Comparison of ENCODE assay signal across 8 cellular contexts in the genomic region with DNA sequence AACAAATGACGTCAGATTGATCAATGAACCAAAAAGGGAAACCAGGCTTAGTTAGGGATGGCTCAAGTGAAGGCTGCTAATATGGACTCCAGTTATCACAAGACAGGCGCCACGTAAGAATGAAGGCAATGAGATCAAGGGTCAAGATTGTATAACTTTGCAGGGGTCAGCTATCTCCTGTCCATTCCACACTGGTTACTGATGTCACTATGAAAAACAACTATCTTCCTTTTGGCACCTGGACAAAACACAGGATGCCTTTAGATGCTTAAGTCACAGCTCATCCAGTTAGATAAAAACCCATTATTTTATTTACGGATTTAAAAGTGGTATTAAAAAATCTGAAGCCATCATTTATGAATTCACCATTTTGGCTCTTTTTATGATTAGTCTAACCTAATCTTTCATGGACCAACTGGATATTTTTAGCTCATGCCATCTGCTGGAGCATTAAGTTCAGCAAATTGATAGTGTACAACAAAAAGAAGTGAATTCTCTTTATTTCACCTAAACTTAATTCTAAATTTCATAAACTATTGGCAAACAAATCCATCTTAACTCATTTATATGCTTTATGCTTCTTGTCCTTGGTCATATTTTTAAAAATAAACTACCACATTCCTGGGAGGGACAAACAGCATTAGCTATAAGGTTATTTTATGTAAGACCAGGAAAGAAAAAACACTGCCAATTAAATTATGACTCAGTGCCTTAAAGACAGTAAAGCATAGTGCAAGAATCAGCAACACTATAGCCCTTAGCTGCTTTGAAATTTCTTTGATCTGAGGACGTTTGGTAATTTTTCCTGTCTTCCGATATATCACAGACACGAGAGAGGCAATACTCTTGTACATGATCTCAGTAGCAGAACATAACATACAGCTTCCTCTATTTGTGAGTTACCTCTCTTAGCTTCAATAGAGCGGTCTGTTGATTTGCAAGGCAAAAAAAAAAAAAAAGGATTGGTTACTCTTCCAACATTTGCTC. TPM values are rescaled to one million over a fixed set of nuclear protein-coding genes. Genes with fewer than 3 reads are reported as not detected.
DNase-seq lines count a peak whose midpoint lies in the region; ATAC-seq and TF ChIP-seq lines count a peak whose summit lies in the region.

No MANE protein-coding gene starts in this region.

- TF ChIP-seq CTCF in Calu3 (IDR thresholded peaks at IDR 0.05; ENCODE audit: unreplicated experiment) (no peak), left lung (IDR thresholded peaks at IDR 0.05) (no peak)

- H3K27ac ChIP-seq in left lung: peak overlapping the region in 1 of 2 donors; percentile 30

- H3K4me3 ChIP-seq in left lung: no peak overlapping the region
- no peak overlapping the region for H3K4me3 ChIP-seq in HAP-1

- ATAC-seq in HG03432 (IDR thresholded peaks at IDR 0.05; ENCODE audit: unreplicated experiment) (peak; percentile 70), left lung (peak; percentile 29)
- ATAC-seq in activated naive CD8-positive, alpha-beta T cell treated with anti-CD3 and anti-CD28 coated beads, Interleukin-2, amount 10 ng/mL, durations not matched to agents 7 days and 5 days (ENCODE audit: low read depth): peak; percentile 71

- H3K9me3 ChIP-seq in left lung (no peaks in the 10 kb centered on the region), HAP-1 (no peaks in the 10 kb centered on the region)

- H3K36me3 ChIP-seq in left lung (peaks cover 0 to 36% of the 10 kb centered on the region in 2 donors), HAP-1 (replicated peaks) (peaks cover 45% of the 10 kb centered on the region)

- in situ Hi-C loops in HAP-1 (cut with MboI; ENCODE audit: low sequenced_read_pairs): no loop called here

- H3K4me1 Mint-ChIP-seq in Calu3 (ENCODE audit: low read depth, unreplicated experiment): peaks cover 31% of the 10 kb centered on the region
- H3K4me1 Mint-ChIP-seq in activated naive CD8-positive, alpha-beta T cell treated with anti-CD3 and anti-CD28 coated beads, Interleukin-2, amount 10 ng/mL, durations not matched to agents 7 days and 5 days: peaks cover 41% of the 10 kb centered on the region

- H3K27me3 Mint-ChIP-seq in Calu3 (ENCODE audit: unreplicated experiment): no peaks in the 10 kb centered on the region
- H3K27me3 Mint-ChIP-seq in activated naive CD8-positive, alpha-beta T cell treated with anti-CD3 and anti-CD28 coated beads, Interleukin-2, amount 10 ng/mL, durations not matched to agents 7 days and 5 days: no peaks in the 10 kb centered on the region

- POLR2A ChIA-PET in activated naive CD8-positive, alpha-beta T cell treated with anti-CD3 and anti-CD28 coated beads, Interleukin-2, amount 10 ng/mL, durations not matched to agents 7 days and 5 days (lab: Charles Lee): interaction anchor here (0.6 to 1.6 kb wide), 4 partner anchors 8 to 187 kb away, joined by 3 to 5 read pairs (median 3); a partner anchor contains a TSS

- H3K27me3 ChIP-seq in left lung (no peaks in the 10 kb centered on the region), HAP-1 (ENCODE audit: low read depth) (no peaks in the 10 kb centered on the region)

- H3K27ac Mint-ChIP-seq in Calu3 (ENCODE audit: unreplicated experiment): peak overlapping the region; percentile 33
- H3K27ac Mint-ChIP-seq in activated naive CD8-positive, alpha-beta T cell treated with anti-CD3 and anti-CD28 coated beads, Interleukin-2, amount 10 ng/mL, durations not matched to agents 7 days and 5 days: peak overlapping the region; percentile 41

- CTCF ChIA-PET in Calu3 (lab: Charles Lee): interaction anchor here (0.6 kb wide), 1 partner anchor 10 kb away, joined by 3 read pairs; no protein-coding TSS in a partner anchor

- DNase-seq in Calu3 (no peak), left lung (no peak), HAP-1 (ENCODE audit: low spot score in 2 of 2) (no peak), AG20443 (ENCODE audit: low spot score) (no peak), amniotic stem cell (lab: John Stamatoyannopoulos, UW) (no peak)
- no peak for DNase-seq in activated naive CD8-positive, alpha-beta T cell treated with anti-CD3 and anti-CD28 coated beads, Interleukin-2, amount 10 ng/mL, durations not matched to agents 7 days and 5 days
- DNase-seq in stimulated activated CD4-positive, alpha-beta T cell treated with anti-CD3 and anti-CD28 coated beads, Interleukin-1b, Interleukin-23, amount 100 ng/mL, for 48 hours: no peak

- intact Hi-C loops in Calu3 (cut with micrococcal nuclease; ENCODE audit: unreplicated experiment): no loop called here
- intact Hi-C loops in left lung (cut with DNase I): no loop called here

- no peaks in the 10 kb centered on the region for H3K9me3 Mint-ChIP-seq in Calu3 (ENCODE audit: low read depth, unreplicated experiment)
- H3K9me3 Mint-ChIP-seq in activated naive CD8-positive, alpha-beta T cell treated with anti-CD3 and anti-CD28 coated beads, Interleukin-2, amount 10 ng/mL, durations not matched to agents 7 days and 5 days: peaks cover 4% of the 10 kb centered on the region

- BruUV-seq in Calu3 (replicated peaks; lab: Mats Ljungman, UMichigan): no TSS peak

- no peak overlapping the region for H3K4me3 Mint-ChIP-seq in Calu3 (ENCODE audit: low read depth, unreplicated experiment)
- peak overlapping the region; percentile 41 for H3K4me3 Mint-ChIP-seq in activated naive CD8-positive, alpha-beta T cell treated with anti-CD3 and anti-CD28 coated beads, Interleukin-2, amount 10 ng/mL, durations not matched to agents 7 days and 5 days

- H3K36me3 Mint-ChIP-seq in Calu3 (ENCODE audit: insufficient read depth, unreplicated experiment): peaks cover 35% of the 10 kb centered on the region
- H3K36me3 Mint-ChIP-seq in activated naive CD8-positive, alpha-beta T cell treated with anti-CD3 and anti-CD28 coated beads, Interleukin-2, amount 10 ng/mL, durations not matched to agents 7 days and 5 days: peaks cover 35% of the 10 kb centered on the region

- H3K4me1 ChIP-seq in left lung (peaks cover 0 to 40% of the 10 kb centered on the region in 2 donors), HAP-1 (peaks cover 5% of the 10 kb centered on the region)

RNA-seq across cellular contexts. Expression of a gene that starts 27.0 kb away (rescaled TPM):
- 161 and 169 TPM in 2 replicates for total RNA-seq in Calu3 (2022)
- total RNA-seq in activated naive CD8-positive, alpha-beta T cell treated with anti-CD3 and anti-CD28 coated beads, Interleukin-2, amount 10 ng/mL, durations not matched to agents 7 days and 5 days: 100 to 1,000 TPM; 169 to 177 TPM
- 100 to 1,000 TPM in 1 of 2 donors, 10 to 100 TPM in 1; 89.8 to 128 TPM for total RNA-seq in left lung
